In the genomic region with DNA sequence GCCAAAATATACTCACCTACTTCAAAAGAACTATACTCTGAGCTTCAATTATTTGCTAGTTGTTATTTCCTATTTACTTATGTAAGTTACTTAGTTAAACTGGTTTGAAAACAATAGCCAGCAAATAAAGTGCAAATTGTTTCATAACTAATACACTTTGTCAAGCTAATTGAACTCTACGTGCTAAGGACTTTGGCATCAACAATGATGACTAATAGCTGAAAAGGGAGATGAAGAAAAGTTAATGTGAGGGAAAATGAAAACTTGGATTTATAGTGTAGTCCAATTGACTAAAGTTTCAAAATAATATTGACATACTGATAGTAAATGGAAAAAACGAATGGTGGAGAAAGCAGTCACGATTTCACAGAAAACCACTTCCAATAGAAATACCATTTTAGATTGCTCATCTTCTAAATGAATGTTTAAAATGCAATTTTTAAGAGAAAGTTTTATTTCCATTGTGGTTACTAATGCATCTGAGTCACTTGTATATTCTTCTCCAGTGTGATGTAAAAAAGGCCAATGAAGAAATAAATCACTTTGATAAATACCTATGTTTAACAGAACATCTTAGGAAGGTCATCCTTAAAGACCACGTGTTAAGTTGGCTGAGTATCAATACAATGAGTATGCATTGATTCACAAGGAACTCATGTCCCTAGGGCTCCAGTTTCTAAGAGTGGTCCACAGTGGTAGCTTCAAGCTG, we compare ENCODE assay signal across 19 cellular contexts.
DNase-seq lines count a peak whose midpoint lies in the region; ATAC-seq and TF ChIP-seq lines count a peak whose summit lies in the region.
"Had no signal": no experiment of that assay in that cellular context is flagged by ENCODE, and none has a peak within 500 bp of the region (broad histone marks: within the 10 kb centered on the region; RNA-seq: fewer than 3 reads in every experiment).

No MANE protein-coding gene starts in this region.

- H3K79me2 ChIP-seq in GM23338 (replicated peaks; ENCODE audit: insufficient read depth), result no peaks in the 10 kb centered on the region
- H3K79me2 ChIP-seq: parathyroid adenoma had no signal

- H3K36me3 ChIP-seq in GM23338 (ENCODE audit: insufficient read depth), result no peaks in the 10 kb centered on the region
- H3K36me3 ChIP-seq: gastroesophageal sphincter, suprapubic skin had no signal

- H3K9me2 ChIP-seq in GM23338 (ENCODE audit: insufficient read depth), result peaks cover 5% of the 10 kb centered on the region; the same call in 1 of the 2 replicates

- H2AFZ ChIP-seq in GM23338, result no peak overlapping the region
- H2AFZ ChIP-seq: parathyroid adenoma had no signal

- ATAC-seq in T-helper 17 cell, result no peak
- ATAC-seq in GM23338, result no peak
- ATAC-seq: activated naive CD8-positive, alpha-beta T cell treated with anti-CD3 and anti-CD28 coated beads, Interleukin-2, amount 50 U/mL, for 24 hours; gastroesophageal sphincter; GM12878 had no signal

- no peak overlapping the region for H3K27ac Mint-ChIP-seq in T-helper 17 cell
- no peak overlapping the region for H3K27ac Mint-ChIP-seq in GM23338
- H3K27ac Mint-ChIP-seq: activated naive CD8-positive, alpha-beta T cell treated with anti-CD3 and anti-CD28 coated beads, Interleukin-2, amount 50 U/mL, for 24 hours had no signal

- H3K4me1 ChIP-seq in GM23338 (ENCODE audit: insufficient read depth), result peaks cover 7% of the 10 kb centered on the region
- H3K4me1 ChIP-seq: gastroesophageal sphincter, parathyroid adenoma, suprapubic skin had no signal

- H3K4me3 ChIP-seq in astrocyte of the cerebellum (ENCODE audit: low read depth, low read length) (no peak overlapping the region), GM23338 (no peak overlapping the region)
- H3K4me3 ChIP-seq: gastroesophageal sphincter, GM12878, suprapubic skin had no signal

- DNase-seq in AG08395 (ENCODE audit: low spot score) (peak; percentile 68), HS-27A (ENCODE audit: low read depth) (peak; percentile 88), astrocyte of the cerebellum (ENCODE audit: low read depth) (peak; percentile 67), glomerular visceral epithelial cell (ENCODE audit: extremely low spot score) (peak; percentile 8), kidney glomerular epithelial cell (lab: John Stamatoyannopoulos, UW) (no peak), T-helper 17 cell (no peak), GM23338 (ENCODE audit: low spot score) (no peak)
- no peak for DNase-seq in stimulated activated CD4-positive, alpha-beta T cell treated with anti-CD3 and anti-CD28 coated beads, Interleukin-4, amount 100 ng/mL, for 4 hours
- DNase-seq: activated CD4-positive, alpha-beta T cell treated with anti-CD3 and anti-CD28 coated beads for 4 hours; activated naive CD8-positive, alpha-beta T cell treated with anti-CD3 and anti-CD28 coated beads, Interleukin-2, amount 50 U/mL, for 24 hours; activated T-cell treated with anti-CD3 and anti-CD28 coated beads, Interleukin-2, amount 50 U/mL, for 1 hour; AML-193; DMS153; NCI-H1417 treated with DMSO at 0.1 percent for 48 hours; NCI-H510A had no signal

- no peaks in the 10 kb centered on the region for H3K9me3 ChIP-seq in T-helper 17 cell (ENCODE audit: control insufficient read depth, low read length, poor library complexity, severe bottlenecking)
- H3K9me3 ChIP-seq: gastroesophageal sphincter, suprapubic skin had no signal

- H3F3A ChIP-seq in GM23338 (replicated peaks; ENCODE audit: low read depth), result no peaks in the 10 kb centered on the region

- no peak overlapping the region for H3K4me2 ChIP-seq in GM23338

- no peaks in the 10 kb centered on the region for H3K9me3 Mint-ChIP-seq in GM23338
- H3K9me3 Mint-ChIP-seq: activated naive CD8-positive, alpha-beta T cell treated with anti-CD3 and anti-CD28 coated beads, Interleukin-2, amount 50 U/mL, for 24 hours had no signal

- H3K4me3 Mint-ChIP-seq in T-helper 17 cell, result no peak overlapping the region
- no peak overlapping the region for H3K4me3 Mint-ChIP-seq in GM23338
- H3K4me3 Mint-ChIP-seq: activated naive CD8-positive, alpha-beta T cell treated with anti-CD3 and anti-CD28 coated beads, Interleukin-2, amount 50 U/mL, for 24 hours had no signal

- in situ Hi-C loops in astrocyte of the cerebellum (cut with HindIII; ENCODE audit: low sequenced_read_pairs), result no loop called here

- H4K20me1 ChIP-seq in GM23338 (replicated peaks; ENCODE audit: insufficient read depth), result no peaks in the 10 kb centered on the region

- H3K27ac ChIP-seq in GM23338 (ENCODE audit: low read depth), result no peak overlapping the region
- H3K27ac ChIP-seq: gastroesophageal sphincter, parathyroid adenoma, suprapubic skin had no signal

- TF ChIP-seq CTCF in astrocyte of the cerebellum (IDR thresholded peaks at IDR 0.05; ENCODE audit: low read depth, low read length, missing control alignments) (no peak), GM23338 (conservative IDR thresholded peaks at IDR 0.05; ENCODE audit: low read depth in 2 of 2) (no peak)

- H3K36me3 Mint-ChIP-seq in T-helper 17 cell (ENCODE audit: low read depth), result peaks cover 4% of the 10 kb centered on the region
- no peaks in the 10 kb centered on the region for H3K36me3 Mint-ChIP-seq in GM23338 (ENCODE audit: low read depth)

- H3K27me3 ChIP-seq in GM23338 (ENCODE audit: insufficient read depth), result no peaks in the 10 kb centered on the region
- H3K27me3 ChIP-seq: gastroesophageal sphincter, suprapubic skin had no signal

- no peaks in the 10 kb centered on the region for H3K4me1 Mint-ChIP-seq in T-helper 17 cell
- H3K4me1 Mint-ChIP-seq in GM23338, result no peaks in the 10 kb centered on the region; the same call in 2 of the 3 replicates
- H3K4me1 Mint-ChIP-seq: activated naive CD8-positive, alpha-beta T cell treated with anti-CD3 and anti-CD28 coated beads, Interleukin-2, amount 50 U/mL, for 24 hours had no signal

- peaks cover 33% of the 10 kb centered on the region for H3K27me3 Mint-ChIP-seq in T-helper 17 cell
- peaks cover 3% of the 10 kb centered on the region for H3K27me3 Mint-ChIP-seq in GM23338 (ENCODE audit: insufficient read depth, low read depth, poor library complexity)

TF ChIP-seq in GM23338, 12 proteins besides CTCF, POLR2A, EP300 and RAD21 (continues in another document):
- TF ChIP-seq POLR2AphosphoS5 (IDR thresholded peaks at IDR 0.05; ENCODE audit: low read depth), result no peak
- TF ChIP-seq ETS1 (IDR thresholded peaks at IDR 0.05), result no peak
- no peak for TF ChIP-seq ZNF331 (CRISPR knock-in tag; IDR thresholded peaks at IDR 0.05; ENCODE audit: low read depth)
- no peak for TF ChIP-seq STAT1 (IDR thresholded peaks at IDR 0.05; ENCODE audit: unreplicated experiment)
- TF ChIP-seq EZH2phosphoT487 (IDR thresholded peaks at IDR 0.05; ENCODE audit: unreplicated experiment), result no peak

Comparison
In these comparisons a context has a peak if more than half of its experiments do, and no peak if none do; other contexts are left out.
1. DNase-seq: peak in AG08395 (single experiment), HS-27A (single experiment), astrocyte of the cerebellum (single experiment) and glomerular visceral epithelial cell (single experiment); none in kidney glomerular epithelial cell (single experiment), T-helper 17 cell (0 of 3), stimulated activated CD4-positive, alpha-beta T cell treated with anti-CD3 and anti-CD28 coated beads, Interleukin-4, amount 100 ng/mL, for 4 hours (0 of 2) and GM23338 (single experiment).